ENCODE assay signal across 33 cellular contexts in the genomic region with DNA sequence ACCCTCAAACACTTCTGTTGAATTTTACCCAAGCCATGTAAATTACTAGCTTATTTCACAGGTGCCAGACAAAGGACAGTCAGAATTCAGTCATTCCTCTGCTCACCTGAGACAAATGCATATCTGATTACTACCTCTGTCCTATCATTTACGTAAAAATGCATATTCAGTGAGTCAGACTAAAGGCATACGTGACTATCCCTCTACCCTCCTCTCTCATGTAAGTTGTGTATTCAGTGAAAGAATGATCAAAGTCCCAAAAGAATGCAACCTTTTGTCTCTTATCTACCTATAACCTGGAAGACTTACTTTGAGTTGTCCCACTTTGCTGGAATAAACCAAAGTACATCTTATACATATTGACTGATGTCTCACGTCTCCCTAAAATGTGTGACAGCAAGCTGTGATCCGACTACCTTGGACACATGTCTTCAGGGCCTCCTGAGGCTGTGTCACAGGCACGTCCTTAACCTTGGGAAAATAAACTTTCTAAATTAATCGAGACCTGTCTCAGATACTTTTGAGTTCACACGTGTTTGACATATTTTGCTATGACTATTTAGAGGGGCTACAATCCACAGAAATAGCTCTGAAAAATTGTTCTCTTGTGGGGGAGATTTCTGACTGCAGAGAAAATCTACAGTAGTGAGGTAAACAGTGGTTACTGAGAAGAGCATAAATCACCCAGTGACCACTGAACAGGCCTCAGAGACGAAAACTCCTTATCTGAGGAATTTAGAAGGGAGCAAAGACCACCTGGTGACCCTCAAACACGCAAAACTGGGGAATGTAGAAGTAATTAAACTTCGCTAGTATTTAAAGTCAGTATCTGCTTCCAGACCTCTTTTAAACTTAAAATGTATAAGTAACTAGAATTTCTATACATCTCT.
DNase-seq lines count a peak whose midpoint lies in the region; ATAC-seq, FAIRE-seq and TF ChIP-seq lines count a peak whose summit lies in the region.
"Had no signal": no experiment of that assay in that cellular context is flagged by ENCODE, and none has a peak within 500 bp of the region (broad histone marks: within the 10 kb centered on the region; RNA-seq: fewer than 3 reads in every experiment).

No MANE protein-coding gene starts in this region.

- FAIRE-seq in keratinocyte (lab: Jason Lieb, UNC), result peak; percentile 93
- FAIRE-seq: GM12892, HepG2 had no signal

- no peak overlapping the region; the same call in 1 of the 2 replicates for H3K9ac ChIP-seq in HUES48 (ENCODE audit: low read depth, low read length)
- H3K9ac ChIP-seq in keratinocyte (ENCODE audit: control insufficient read depth, extremely low read depth, insufficient read depth, low read length), result peak overlapping the region; percentile 33
- H3K9ac ChIP-seq: BLaER1 had no signal

- TF ChIP-seq CTCF in WTC11 (IDR thresholded peaks at IDR 0.05) (no peak), keratinocyte (optimal IDR thresholded peaks at IDR 0.05 in 1 of 3, IDR thresholded peaks at IDR 0.05 in 1 of 3, conservative IDR thresholded peaks at IDR 0.05 in 1 of 3; ENCODE audit: extremely low read depth in 1 of 3, insufficient read depth in 2 of 3, low read length in 3 of 3) (no peak), type B pancreatic cell (conservative IDR thresholded peaks at IDR 0.05) (no peak), endothelial cell (IDR thresholded peaks at IDR 0.05; ENCODE audit: unreplicated experiment) (no peak)

- H3K4me3 ChIP-seq in HUES48 (ENCODE audit: low read depth, low read length) (no peak overlapping the region; the same call in 1 of the 2 replicates), keratinocyte (ENCODE audit: control insufficient read depth in 2 of 3, extremely low read depth in 1 of 3, insufficient read depth in 2 of 3, low read depth in 1 of 3, low read length in 3 of 3) (no peak overlapping the region)
- H3K4me3 ChIP-seq: BLaER1, dorsolateral prefrontal cortex, left ventricle myocardium inferior, stomach, tibial artery had no signal

- H3K27me3 ChIP-seq in HUES48 (ENCODE audit: control insufficient read depth, insufficient read depth, low read length) (no peaks in the 10 kb centered on the region), keratinocyte (ENCODE audit: control insufficient read depth, extremely low read depth, insufficient read depth, low read length) (no peaks in the 10 kb centered on the region)
- H3K27me3 ChIP-seq: BLaER1, dorsolateral prefrontal cortex, neutrophil, stomach, tibial artery had no signal

- peak overlapping the region; percentile 15 for H3K4me2 ChIP-seq in keratinocyte (ENCODE audit: control insufficient read depth, extremely low read depth, insufficient read depth, low read depth, low read length)
- H3K4me2 ChIP-seq: BLaER1 had no signal

- no peaks in the 10 kb centered on the region for H3K36me3 ChIP-seq in HUES48 (ENCODE audit: control insufficient read depth, insufficient read depth, low read length)
- H3K36me3 ChIP-seq in keratinocyte (ENCODE audit: control insufficient read depth in 2 of 2, extremely low read depth in 1 of 2, insufficient read depth in 2 of 2, low read length in 2 of 2), result no peaks in the 10 kb centered on the region
- H3K36me3 ChIP-seq: BLaER1, left ventricle myocardium inferior, neutrophil, stomach, tibial artery had no signal

- H4K20me1 ChIP-seq in keratinocyte (ENCODE audit: control insufficient read depth, extremely low read depth, insufficient read depth, low read length), result no peaks in the 10 kb centered on the region
- H4K20me1 ChIP-seq: BLaER1 had no signal

- H3K9me1 ChIP-seq in keratinocyte (ENCODE audit: control insufficient read depth, extremely low read depth, insufficient read depth, low read length), result no peaks in the 10 kb centered on the region

- POLR2A ChIA-PET in WTC11 (lab: Charles Lee), result no interaction called here

- no peak for DNase-seq in WTC11 (ENCODE audit: low spot score)
- DNase-seq in keratinocyte (ENCODE audit: low read depth, low spot score), result peak; percentile 36
- no peak for DNase-seq in type B pancreatic cell (ENCODE audit: extremely low spot score, unreplicated experiment)
- no peak for DNase-seq in endothelial cell (ENCODE audit: low spot score)
- no peak for DNase-seq in NCI-H748 treated with DMSO at 0.1 percent for 48 hours (lab: John Stamatoyannopoulos, UW)
- DNase-seq in H4 (ENCODE audit: low spot score), result no peak
- DNase-seq: activated CD4-positive, alpha-beta T cell treated with anti-CD3 and anti-CD28 coated beads, Interleukin-2, amount 50 U/mL, for 4 hours; activated naive CD4-positive, alpha-beta T cell treated with anti-CD3 and anti-CD28 coated beads, Interleukin-2, amount 10 ng/mL, durations not matched to agents 7 days and 5 days; amniotic stem cell; dorsolateral prefrontal cortex; GOT3; Kasumi-1; left ventricle myocardium inferior; NCI-H1417 treated with DMSO at 0.1 percent for 48 hours; NCI-H2029 treated with DMSO at 0.1 percent for 48 hours; NCI-H526 treated with DMSO at 0.1 percent for 48 hours; posterior cingulate gyrus; right cardiac atrium; SHP77 treated with DMSO at 0.1 percent for 48 hours; stimulated activated CD4-positive, alpha-beta T cell treated with anti-CD3 and anti-CD28 coated beads, Interleukin-12 subunit alpha, Interleukin-12 subunit beta, amount 100 ng/mL, for 4 hours; stimulated activated CD4-positive, alpha-beta T cell treated with anti-CD3 and anti-CD28 coated beads, Interleukin-2, amount 100 ng/mL, for 48 hours; stomach; T-helper 2 cell; tibial artery had no signal

- H3K9me3 ChIP-seq in HUES48 (ENCODE audit: control insufficient read depth, insufficient read depth, low read length) (no peaks in the 10 kb centered on the region), keratinocyte (ENCODE audit: control insufficient read depth, low read depth, low read length) (no peaks in the 10 kb centered on the region)
- H3K9me3 ChIP-seq: BLaER1, left ventricle myocardium inferior, neutrophil, stomach, tibial artery had no signal

- peak overlapping the region; percentile 68 for H2AFZ ChIP-seq in keratinocyte (ENCODE audit: control insufficient read depth, low read length)

- no peaks in the 10 kb centered on the region for H3K9me3 Mint-ChIP-seq in WTC11
- H3K9me3 Mint-ChIP-seq in type B pancreatic cell, result no peaks in the 10 kb centered on the region
- H3K9me3 Mint-ChIP-seq in endothelial cell (ENCODE audit: unreplicated experiment), result no peaks in the 10 kb centered on the region
- H3K9me3 Mint-ChIP-seq: brain had no signal

- CTCF ChIA-PET in WTC11 (lab: Charles Lee), result no interaction called here

- no peaks in the 10 kb centered on the region for H3K79me2 ChIP-seq in keratinocyte (ENCODE audit: control insufficient read depth, insufficient read depth, low read length)

- H3K36me3 Mint-ChIP-seq in WTC11 (no peaks in the 10 kb centered on the region), type B pancreatic cell (no peaks in the 10 kb centered on the region), endothelial cell (ENCODE audit: low read depth, unreplicated experiment) (no peaks in the 10 kb centered on the region)
- H3K36me3 Mint-ChIP-seq: activated naive CD4-positive, alpha-beta T cell treated with anti-CD3 and anti-CD28 coated beads, Interleukin-2, amount 10 ng/mL, durations not matched to agents 7 days and 5 days; brain had no signal

- ATAC-seq in WTC11, result peak; percentile 43
- ATAC-seq: activated CD4-positive, CD25-positive, alpha-beta regulatory T cell treated with anti-CD3 and anti-CD28 coated beads, Interleukin-2, amount 50 U/mL, for 24 hours; HepG2; Panc1; right cardiac atrium had no signal

- peaks cover 34% of the 10 kb centered on the region for H3K4me1 Mint-ChIP-seq in WTC11
- peaks cover 12% of the 10 kb centered on the region for H3K4me1 Mint-ChIP-seq in type B pancreatic cell (ENCODE audit: unreplicated experiment)
- H3K4me1 Mint-ChIP-seq in endothelial cell (ENCODE audit: unreplicated experiment), result no peaks in the 10 kb centered on the region
- H3K4me1 Mint-ChIP-seq: activated naive CD4-positive, alpha-beta T cell treated with anti-CD3 and anti-CD28 coated beads, Interleukin-2, amount 10 ng/mL, durations not matched to agents 7 days and 5 days had no signal

- H3K4me1 ChIP-seq in HUES48 (ENCODE audit: control insufficient read depth, insufficient read depth, low read length) (peaks cover 32% of the 10 kb centered on the region), keratinocyte (ENCODE audit: control insufficient read depth, extremely low read depth, insufficient read depth, low read length) (peaks cover 20% of the 10 kb centered on the region)
- H3K4me1 ChIP-seq: BLaER1, left ventricle myocardium inferior, stomach, tibial artery had no signal

- H3K27ac Mint-ChIP-seq in WTC11 (peak overlapping the region; percentile 69), type B pancreatic cell (peak overlapping the region; percentile 19), endothelial cell (ENCODE audit: unreplicated experiment) (no peak overlapping the region)
- H3K27ac Mint-ChIP-seq: activated naive CD4-positive, alpha-beta T cell treated with anti-CD3 and anti-CD28 coated beads, Interleukin-2, amount 10 ng/mL, durations not matched to agents 7 days and 5 days; activated T-helper 1 cell treated with anti-CD3 and anti-CD28 coated beads, Interleukin-12 subunit alpha, Interleukin-12 subunit beta, Interleukin-2, Interleukin-4 antibody, amounts not matched to agents 30 ng/mL and 10 ng/mL and 1 ng/mL, durations not matched to agents 14 hours and 24 hours and 36 hours had no signal

- H3K27me3 Mint-ChIP-seq in WTC11 (ENCODE audit: low read depth) (no peaks in the 10 kb centered on the region), type B pancreatic cell (peaks cover 10% of the 10 kb centered on the region), endothelial cell (ENCODE audit: unreplicated experiment) (no peaks in the 10 kb centered on the region)
- H3K27me3 Mint-ChIP-seq: activated naive CD4-positive, alpha-beta T cell treated with anti-CD3 and anti-CD28 coated beads, Interleukin-2, amount 10 ng/mL, durations not matched to agents 7 days and 5 days; brain had no signal

- H3K27ac ChIP-seq in HUES48 (ENCODE audit: low read depth, low read length) (peak overlapping the region; percentile 80), keratinocyte (ENCODE audit: control insufficient read depth, insufficient read depth, low read length) (peak overlapping the region; percentile 79)
- H3K27ac ChIP-seq: BLaER1, dorsolateral prefrontal cortex, left ventricle myocardium inferior, neutrophil, stomach, tibial artery had no signal

- H3K4me3 Mint-ChIP-seq in WTC11 (no peak overlapping the region), type B pancreatic cell (peak overlapping the region; percentile 26), endothelial cell (ENCODE audit: unreplicated experiment) (no peak overlapping the region)
- H3K4me3 Mint-ChIP-seq: activated naive CD4-positive, alpha-beta T cell treated with anti-CD3 and anti-CD28 coated beads, Interleukin-2, amount 10 ng/mL, durations not matched to agents 7 days and 5 days; activated T-helper 1 cell treated with anti-CD3 and anti-CD28 coated beads, Interleukin-12 subunit alpha, Interleukin-12 subunit beta, Interleukin-2, Interleukin-4 antibody, amounts not matched to agents 30 ng/mL and 10 ng/mL and 1 ng/mL, durations not matched to agents 14 hours and 24 hours and 36 hours had no signal

- dilution Hi-C loops in keratinocyte (cut with MboI; ENCODE audit: extremely low pct_ligation_motif_present, low sequenced_read_pairs), result no loop called here
